ENCODE assay signal across 8 cellular contexts in genomic region chr22:22593964-22594656, GRCh38. TPM values are rescaled to one million over a fixed set of nuclear protein-coding genes. Genes with fewer than 3 reads are reported as not detected.
DNase-seq lines count a peak whose midpoint lies in the region; ATAC-seq and TF ChIP-seq lines count a peak whose summit lies in the region.

No MANE protein-coding gene starts in this region.

- H3K4me3 Mint-ChIP-seq in activated CD8-positive, alpha-beta memory T cell treated with anti-CD3 and anti-CD28 coated beads, Interleukin-2, amount 10 ng/mL, durations not matched to agents 7 days and 5 days: no peak overlapping the region

- no peak overlapping the region for H3K27ac ChIP-seq in AG04450 (ENCODE audit: low read depth, low read length)

- CTCF ChIA-PET in AG04450 (lab: Charles Lee): interaction anchor here (0.6 to 1.6 kb wide), 5 partner anchors 8 to 290 kb away, joined by 3 to 6 read pairs (median 4); no protein-coding TSS in a partner anchor
- CTCF ChIA-PET in activated CD8-positive, alpha-beta memory T cell treated with anti-CD3 and anti-CD28 coated beads, Interleukin-2, amount 10 ng/mL, durations not matched to agents 7 days and 5 days (lab: Charles Lee): interaction anchor here (0.8 kb wide), 1 partner anchor 764 kb away, joined by 3 read pairs; no protein-coding TSS in a partner anchor

- H3K27me3 Mint-ChIP-seq in activated CD8-positive, alpha-beta memory T cell treated with anti-CD3 and anti-CD28 coated beads, Interleukin-2, amount 10 ng/mL, durations not matched to agents 7 days and 5 days: peaks cover 15% of the 10 kb centered on the region

- POLR2A ChIA-PET in AG04450 (lab: Yijun Ruan, JAX): no interaction called here

- H3K27me3 ChIP-seq in AG04450 (ENCODE audit: control insufficient read depth, insufficient read depth, low read length): peaks cover 3% of the 10 kb centered on the region

- no peaks in the 10 kb centered on the region for H3K4me1 Mint-ChIP-seq in activated CD8-positive, alpha-beta memory T cell treated with anti-CD3 and anti-CD28 coated beads, Interleukin-2, amount 10 ng/mL, durations not matched to agents 7 days and 5 days

- H3K36me3 Mint-ChIP-seq in activated CD8-positive, alpha-beta memory T cell treated with anti-CD3 and anti-CD28 coated beads, Interleukin-2, amount 10 ng/mL, durations not matched to agents 7 days and 5 days: no peaks in the 10 kb centered on the region

- H3K4me3 ChIP-seq in AG04450 (ENCODE audit: low read depth, low read length): no peak overlapping the region

- H3K9me3 Mint-ChIP-seq in activated CD8-positive, alpha-beta memory T cell treated with anti-CD3 and anti-CD28 coated beads, Interleukin-2, amount 10 ng/mL, durations not matched to agents 7 days and 5 days (ENCODE audit: low read depth): no peaks in the 10 kb centered on the region

- H3K27ac Mint-ChIP-seq in activated CD8-positive, alpha-beta memory T cell treated with anti-CD3 and anti-CD28 coated beads, Interleukin-2, amount 10 ng/mL, durations not matched to agents 7 days and 5 days: no peak overlapping the region

- ATAC-seq in activated CD8-positive, alpha-beta memory T cell treated with anti-CD3 and anti-CD28 coated beads, Interleukin-2, amount 10 ng/mL, durations not matched to agents 7 days and 5 days: peak; percentile 76
- no peak for ATAC-seq in omental fat pad (ENCODE audit: low FRiP score)
- ATAC-seq in HG03442 (IDR thresholded peaks at IDR 0.05; ENCODE audit: unreplicated experiment): no peak

- TF ChIP-seq CTCF in AG04450 (IDR thresholded peaks at IDR 0.05; ENCODE audit: low read depth, low read length) (peak; percentile 69), GM12872 (IDR thresholded peaks at IDR 0.05; ENCODE audit: insufficient read depth, low read depth, low read length) (peak; percentile 84), omental fat pad (IDR thresholded peaks at IDR 0.05) (no peak)

- DNase-seq in AG04450 (ENCODE audit: low read depth, low spot score) (peak; percentile 11), NCI-H446 (lab: John Stamatoyannopoulos, UW) (peak; percentile 23 to 50), fibroblast of gingiva (ENCODE audit: low read depth) (peak; percentile 40), omental fat pad (ENCODE audit: low spot score) (peak; percentile 27), occipital lobe (lab: John Stamatoyannopoulos, UW) (no peak)
- DNase-seq in activated CD8-positive, alpha-beta memory T cell treated with anti-CD3 and anti-CD28 coated beads, Interleukin-2, amount 10 ng/mL, durations not matched to agents 7 days and 5 days: peak; percentile 72

- H3K9me3 ChIP-seq in AG04450 (ENCODE audit: control insufficient read depth, insufficient read depth, low read length): no peaks in the 10 kb centered on the region

RNA-seq across cellular contexts. Expression of gene PRAME, which starts 35.0 kb away (rescaled TPM):
- polyA plus RNA-seq in AG04450 (2011; rRNA removed): 0.24 TPM in 1 of 2 replicates, not detected in the other
- polyA minus RNA-seq in AG04450 (2011; rRNA and poly(A)+ RNA removed): 0.26 and 0.37 TPM in 2 replicates
- total RNA-seq in activated CD8-positive, alpha-beta memory T cell treated with anti-CD3 and anti-CD28 coated beads, Interleukin-2, amount 10 ng/mL, durations not matched to agents 7 days and 5 days: not detected
- total RNA-seq in omental fat pad (not detected), occipital lobe (not detected)

RNA-seq across cellular contexts. Expression of gene GGTLC2, which starts 50.3 kb away (rescaled TPM):
- polyA plus RNA-seq in AG04450 (2011; rRNA removed): not detected in 2 replicates
- not detected in 2 replicates for polyA minus RNA-seq in AG04450 (2011; rRNA and poly(A)+ RNA removed)
- not detected for total RNA-seq in activated CD8-positive, alpha-beta memory T cell treated with anti-CD3 and anti-CD28 coated beads, Interleukin-2, amount 10 ng/mL, durations not matched to agents 7 days and 5 days
- total RNA-seq in omental fat pad (not detected), occipital lobe (not detected)

Comparison
In these comparisons a context has a peak if more than half of its experiments do, and no peak if none do; other contexts are left out.
1. CTCF ChIP-seq: peak in AG04450 (single experiment) and GM12872 (single experiment); none in omental fat pad (0 of 3).